In genomic region chr4:43918377-43918776, GRCh38 we compare ENCODE assay signal across 40 cellular contexts.
"Had no signal": no experiment of that assay in that cellular context is flagged by ENCODE, and none has a peak within 500 bp of the region (broad histone marks: within the 10 kb centered on the region; RNA-seq: fewer than 3 reads in every experiment).

No MANE protein-coding gene starts in this region.

- FAIRE-seq: astrocyte, bronchial epithelial cell had no signal

- H3K4me3 ChIP-seq: adrenal gland, ascending aorta, body of pancreas, breast epithelium, cardiac muscle cell had no signal

- DNase-seq: activated effector memory CD4-positive, alpha-beta T cell treated with anti-CD3 and anti-CD28 coated beads, Interleukin-2, amount 50 U/mL, for 16 hours; activated effector memory CD4-positive, alpha-beta T cell treated with Interleukin-2 at 50 U/mL for 16 hours; activated gamma-delta T cell; activated gamma-delta T cell treated with Interleukin-2 at 50 U/mL for 16 hours; activated naive CD4-positive, alpha-beta T cell; activated naive CD4-positive, alpha-beta T cell treated with anti-CD3 and anti-CD28 coated beads for 36 hours; activated naive CD4-positive, alpha-beta T cell treated with anti-CD3 and anti-CD28 coated beads, Interleukin-2, amount 10 ng/mL, durations not matched to agents 7 days and 5 days; activated naive CD4-positive, alpha-beta T cell treated with anti-CD3 and anti-CD28 coated beads, Interleukin-2, amount 50 U/mL, for 16 hours; activated naive CD4-positive, alpha-beta T cell treated with Interleukin-2 at 50 U/mL for 16 hours; activated naive CD8-positive, alpha-beta T cell treated with anti-CD3 and anti-CD28 coated beads for 36 hours; activated naive CD8-positive, alpha-beta T cell treated with anti-CD3 and anti-CD28 coated beads, Interleukin-2, amount 10 ng/mL, durations not matched to agents 7 days and 5 days; activated naive CD8-positive, alpha-beta T cell treated with anti-CD3 and anti-CD28 coated beads, Interleukin-2, amount 50 U/mL, for 24 hours; activated T-cell treated with anti-CD3 and anti-CD28 coated beads, Interleukin-2, amount 50 U/mL, for 1 hour; activated T-cell treated with anti-CD3 and anti-CD28 coated beads, Interleukin-2, amount 50 U/mL, for 24 hours; activated T-cell treated with anti-CD3 and anti-CD28 coated beads, Interleukin-2, amount 50 U/mL, for 4 hours; activated T-cell treated with anti-CD3 and anti-CD28 coated beads, Interleukin-2, amount 50 U/mL, for 48 hours; activated T-cell treated with anti-CD3 and anti-CD28 coated beads, Interleukin-2, amount 50 U/mL, for 72 hours; adrenal gland; amniotic stem cell; amygdala; anterior cingulate cortex; aorta; body of pancreas; brain microvascular endothelial cell; caudate nucleus; central memory CD4-positive, alpha-beta T cell; cerebellar nuclear complex had no signal

- H3K9me3 ChIP-seq: adrenal gland, ascending aorta had no signal

- H3K27ac ChIP-seq: adrenal gland, ascending aorta, body of pancreas, brain microvascular endothelial cell, breast epithelium, cardiac muscle cell had no signal

- ATAC-seq: activated naive CD4-positive, alpha-beta T cell treated with anti-CD3 and anti-CD28 coated beads, Interleukin-2, amount 50 U/mL, for 72 hours; activated naive CD8-positive, alpha-beta T cell treated with anti-CD3 and anti-CD28 coated beads, Interleukin-2, amount 50 U/mL, for 24 hours; activated T-cell treated with anti-CD3 and anti-CD28 coated beads, Interleukin-2, amount 50 U/mL, for 4 hours; activated T-cell treated with anti-CD3 and anti-CD28 coated beads, Interleukin-2, amount 50 U/mL, for 72 hours; activated T-helper 17 cell treated with anti-CD3 and anti-CD28 coated beads, Interleukin-2, amount 50 U/mL, for 72 hours; body of pancreas had no signal

- H3K9me3 Mint-ChIP-seq: activated naive CD4-positive, alpha-beta T cell treated with anti-CD3 and anti-CD28 coated beads, Interleukin-2, amount 50 U/mL, for 24 hours had no signal

- H3K4me1 Mint-ChIP-seq: activated naive CD4-positive, alpha-beta T cell treated with anti-CD3 and anti-CD28 coated beads, Interleukin-2, amount 10 ng/mL, durations not matched to agents 7 days and 5 days; activated naive CD4-positive, alpha-beta T cell treated with anti-CD3 and anti-CD28 coated beads, Interleukin-2, amount 50 U/mL, for 24 hours; activated naive CD8-positive, alpha-beta T cell treated with anti-CD3 and anti-CD28 coated beads for 36 hours; activated naive CD8-positive, alpha-beta T cell treated with anti-CD3 and anti-CD28 coated beads, Interleukin-2, amount 10 ng/mL, durations not matched to agents 7 days and 5 days; activated naive CD8-positive, alpha-beta T cell treated with anti-CD3 and anti-CD28 coated beads, Interleukin-2, amount 50 U/mL, for 24 hours; activated T-helper 17 cell treated with anti-CD3 and anti-CD28 coated beads, Interleukin-2, amount 50 U/mL, for 72 hours; brain; central memory CD8-positive, alpha-beta T cell had no signal

- H3K27me3 Mint-ChIP-seq: activated naive CD4-positive, alpha-beta T cell treated with anti-CD3 and anti-CD28 coated beads, Interleukin-2, amount 10 ng/mL, durations not matched to agents 7 days and 5 days; activated naive CD4-positive, alpha-beta T cell treated with anti-CD3 and anti-CD28 coated beads, Interleukin-2, amount 50 U/mL, for 24 hours; activated naive CD8-positive, alpha-beta T cell; activated naive CD8-positive, alpha-beta T cell treated with anti-CD3 and anti-CD28 coated beads for 36 hours; activated naive CD8-positive, alpha-beta T cell treated with anti-CD3 and anti-CD28 coated beads, Interleukin-2, amount 10 ng/mL, durations not matched to agents 7 days and 5 days; activated naive CD8-positive, alpha-beta T cell treated with anti-CD3 and anti-CD28 coated beads, Interleukin-2, amount 50 U/mL, for 24 hours; activated T-cell treated with anti-CD3 and anti-CD28 coated beads, Interleukin-2, amount 50 U/mL, for 24 hours; activated T-helper 17 cell treated with anti-CD3 and anti-CD28 coated beads, Interleukin-2, amount 50 U/mL, for 72 hours; central memory CD8-positive, alpha-beta T cell had no signal

- H3K4me1 ChIP-seq: adrenal gland, ascending aorta, body of pancreas, breast epithelium had no signal

- H3K36me3 Mint-ChIP-seq: activated naive CD4-positive, alpha-beta T cell treated with anti-CD3 and anti-CD28 coated beads, Interleukin-2, amount 10 ng/mL, durations not matched to agents 7 days and 5 days; activated naive CD4-positive, alpha-beta T cell treated with anti-CD3 and anti-CD28 coated beads, Interleukin-2, amount 50 U/mL, for 24 hours; activated naive CD4-positive, alpha-beta T cell treated with anti-CD3 and anti-CD28 coated beads, Interleukin-2, amount 50 U/mL, for 72 hours; activated naive CD8-positive, alpha-beta T cell; activated naive CD8-positive, alpha-beta T cell treated with anti-CD3 and anti-CD28 coated beads for 36 hours; activated naive CD8-positive, alpha-beta T cell treated with anti-CD3 and anti-CD28 coated beads, Interleukin-2, amount 10 ng/mL, durations not matched to agents 7 days and 5 days; brain had no signal

- H3K27me3 ChIP-seq: adrenal gland, ascending aorta, body of pancreas, brain microvascular endothelial cell, breast epithelium, cardiac muscle cell had no signal

- H3K4me3 Mint-ChIP-seq: activated naive CD4-positive, alpha-beta T cell treated with anti-CD3 and anti-CD28 coated beads for 36 hours; activated naive CD4-positive, alpha-beta T cell treated with anti-CD3 and anti-CD28 coated beads, Interleukin-2, amount 10 ng/mL, durations not matched to agents 7 days and 5 days; activated naive CD4-positive, alpha-beta T cell treated with anti-CD3 and anti-CD28 coated beads, Interleukin-2, amount 50 U/mL, for 24 hours; activated naive CD8-positive, alpha-beta T cell; activated naive CD8-positive, alpha-beta T cell treated with anti-CD3 and anti-CD28 coated beads for 36 hours; activated naive CD8-positive, alpha-beta T cell treated with anti-CD3 and anti-CD28 coated beads, Interleukin-2, amount 10 ng/mL, durations not matched to agents 7 days and 5 days; activated naive CD8-positive, alpha-beta T cell treated with anti-CD3 and anti-CD28 coated beads, Interleukin-2, amount 50 U/mL, for 24 hours; activated T-cell treated with anti-CD3 and anti-CD28 coated beads, Interleukin-2, amount 50 U/mL, for 24 hours; activated T-cell treated with anti-CD3 and anti-CD28 coated beads, Interleukin-2, amount 50 U/mL, for 4 hours; activated T-cell treated with anti-CD3 and anti-CD28 coated beads, Interleukin-2, amount 50 U/mL, for 72 hours; activated T-helper 1 cell treated with anti-CD3 and anti-CD28 coated beads, Interleukin-12 subunit alpha, Interleukin-12 subunit beta, Interleukin-2, Interleukin-4 antibody, amounts not matched to agents 30 ng/mL and 10 ng/mL and 1 ng/mL, durations not matched to agents 14 hours and 24 hours and 36 hours; activated T-helper 17 cell treated with anti-CD3 and anti-CD28 coated beads, Interleukin-2, amount 50 U/mL, for 72 hours; brain; central memory CD8-positive, alpha-beta T cell had no signal

- H3K36me3 ChIP-seq: adrenal gland, ascending aorta, brain microvascular endothelial cell, breast epithelium, cardiac muscle cell had no signal

- H3K27ac Mint-ChIP-seq: activated naive CD4-positive, alpha-beta T cell treated with anti-CD3 and anti-CD28 coated beads for 36 hours; activated naive CD4-positive, alpha-beta T cell treated with anti-CD3 and anti-CD28 coated beads, Interleukin-2, amount 10 ng/mL, durations not matched to agents 7 days and 5 days; activated naive CD4-positive, alpha-beta T cell treated with anti-CD3 and anti-CD28 coated beads, Interleukin-2, amount 50 U/mL, for 24 hours; activated naive CD4-positive, alpha-beta T cell treated with anti-CD3 and anti-CD28 coated beads, Interleukin-2, amount 50 U/mL, for 72 hours; activated naive CD8-positive, alpha-beta T cell; activated naive CD8-positive, alpha-beta T cell treated with anti-CD3 and anti-CD28 coated beads for 36 hours; activated naive CD8-positive, alpha-beta T cell treated with anti-CD3 and anti-CD28 coated beads, Interleukin-2, amount 10 ng/mL, durations not matched to agents 7 days and 5 days; activated naive CD8-positive, alpha-beta T cell treated with anti-CD3 and anti-CD28 coated beads, Interleukin-2, amount 50 U/mL, for 24 hours; activated T-cell treated with anti-CD3 and anti-CD28 coated beads, Interleukin-2, amount 50 U/mL, for 24 hours; activated T-cell treated with anti-CD3 and anti-CD28 coated beads, Interleukin-2, amount 50 U/mL, for 72 hours; activated T-helper 1 cell treated with anti-CD3 and anti-CD28 coated beads, Interleukin-12 subunit alpha, Interleukin-12 subunit beta, Interleukin-2, Interleukin-4 antibody, amounts not matched to agents 30 ng/mL and 10 ng/mL and 1 ng/mL, durations not matched to agents 14 hours and 24 hours and 36 hours; activated T-helper 17 cell treated with anti-CD3 and anti-CD28 coated beads, Interleukin-2, amount 50 U/mL, for 72 hours; activated T-helper 2 cell treated with anti-CD3 and anti-CD28 coated beads, Interferon-gamma antibody, Interleukin-2, Interleukin-4, amounts not matched to agents 10 μg/mL and 5 μg/mL and 100 μg/mL, durations not matched to agents 14 hours and 24 hours and 36 hours; brain had no signal
